Comparison of ENCODE assay signal across 9 cellular contexts in genomic region chr12:90854136-90854689, GRCh38.
DNase-seq lines count a peak whose midpoint lies in the region; ATAC-seq and TF ChIP-seq lines count a peak whose summit lies in the region.
"Had no signal": no experiment of that assay in that cellular context is flagged by ENCODE, and none has a peak within 500 bp of the region (broad histone marks: within the 10 kb centered on the region; RNA-seq: fewer than 3 reads in every experiment).

No MANE protein-coding gene starts in this region.

- no TSS peak for BruUV-seq in HCT116 (replicated peaks; lab: Mats Ljungman, UMichigan)

- no peaks in the 10 kb centered on the region for H3K9me2 ChIP-seq in HCT116 (ENCODE audit: insufficient read depth)

- peak overlapping the region; percentile 9 for H2AFZ ChIP-seq in HCT116 (ENCODE audit: low read depth, low read length, poor library complexity, severe bottlenecking)

- H3K27ac Mint-ChIP-seq in stimulated activated naive B cell treated with anti-CD40 and anti-IgM and Interleukin-4, amounts not matched to agents 10 μg/mL and 1 μg/mL and 100 μg/mL, for 72 hours: no peak overlapping the region

- peak; percentile 61 for TF ChIP-seq RAD21 in HCT116 (IDR thresholded peaks at IDR 0.05; ENCODE audit: low read depth)

- no peak overlapping the region for H3K9ac ChIP-seq in HCT116 (ENCODE audit: low read length)

- H3K36me3 Mint-ChIP-seq in stimulated activated naive B cell treated with anti-CD40 and anti-IgM and Interleukin-4, amounts not matched to agents 10 μg/mL and 1 μg/mL and 100 μg/mL, for 72 hours: no peaks in the 10 kb centered on the region

- H3K4me3 ChIP-seq in AG04449 (ENCODE audit: low read depth, low read length): no peak overlapping the region
- H3K4me3 ChIP-seq in HCT116 (replicated peaks in 1 of 2; ENCODE audit: low read depth in 1 of 2, low read length in 2 of 2): no peak overlapping the region
- no peak overlapping the region for H3K4me3 ChIP-seq in WERI-Rb-1 (ENCODE audit: low read depth, low read length)
- H3K4me3 ChIP-seq in right atrium auricular region: no peak overlapping the region
- no peak overlapping the region for H3K4me3 ChIP-seq in aorta (ENCODE audit: low read length in 2 of 2)

- H3K9me3 Mint-ChIP-seq in stimulated activated naive B cell treated with anti-CD40 and anti-IgM and Interleukin-4, amounts not matched to agents 10 μg/mL and 1 μg/mL and 100 μg/mL, for 72 hours: no peaks in the 10 kb centered on the region

- no peaks in the 10 kb centered on the region for H3K36me3 ChIP-seq in HCT116 (ENCODE audit: control insufficient read depth in 1 of 2, insufficient read depth in 2 of 2, low read length in 2 of 2)
- H3K36me3 ChIP-seq in WERI-Rb-1: no peaks in the 10 kb centered on the region
- no peaks in the 10 kb centered on the region for H3K36me3 ChIP-seq in right atrium auricular region
- no peaks in the 10 kb centered on the region for H3K36me3 ChIP-seq in aorta (ENCODE audit: control insufficient read depth in 1 of 2, insufficient read depth in 2 of 2, low read length in 1 of 2)
- H3K36me3 ChIP-seq: neutrophil had no signal

- peak overlapping the region; percentile 25; the same call in 1 of the 2 replicates for H3K4me2 ChIP-seq in HCT116 (ENCODE audit: low read length)

- DNase-seq in AG04449 (ENCODE audit: low read depth, low spot score) (peak; percentile 12), GM03348 (ENCODE audit: low spot score) (peak; percentile 56), HCT116 (ENCODE audit: low read depth, low spot score) (peak; percentile 36), NCI-H1105 (lab: John Stamatoyannopoulos, UW) (peak; percentile 51), WERI-Rb-1 (peak; percentile 38), right atrium auricular region (ENCODE audit: low spot score) (no peak), aorta (no peak)
- DNase-seq in stimulated activated naive B cell treated with anti-CD40 and anti-IgM and Interleukin-4, amounts not matched to agents 10 μg/mL and 1 μg/mL and 100 μg/mL, for 72 hours: no peak

- H4K20me1 ChIP-seq in HCT116 (ENCODE audit: insufficient read depth): no peaks in the 10 kb centered on the region

- RAD21 ChIA-PET in HCT116 (lab: Charles Lee; ENCODE audit: low non-redundant PET in 1 of 2, low total read pairs in 2 of 2, uncharacterized antibody in 2 of 2, unreplicated experiment in 2 of 2): no interaction called here

- intact Hi-C loops in HCT116 (cut with micrococcal nuclease) (no loop called here), aorta (cut with DNase I) (no loop called here)

- H3K27ac ChIP-seq in HCT116 (ENCODE audit: low read depth, low read length): no peak overlapping the region
- H3K27ac ChIP-seq in WERI-Rb-1: no peak overlapping the region
- H3K27ac ChIP-seq in right atrium auricular region: no peak overlapping the region
- no peak overlapping the region for H3K27ac ChIP-seq in aorta (ENCODE audit: low read depth in 1 of 2, low read length in 2 of 2)
- H3K27ac ChIP-seq: neutrophil had no signal

- H3K27me3 ChIP-seq in HCT116 (ENCODE audit: insufficient read depth, low read length) (no peaks in the 10 kb centered on the region), WERI-Rb-1 (ENCODE audit: insufficient read depth, low read depth, severe bottlenecking) (no peaks in the 10 kb centered on the region), right atrium auricular region (no peaks in the 10 kb centered on the region), aorta (ENCODE audit: control insufficient read depth in 1 of 2, insufficient read depth in 2 of 2, low read length in 1 of 2) (no peaks in the 10 kb centered on the region)
- H3K27me3 ChIP-seq: neutrophil had no signal

- H3K9me3 ChIP-seq in HCT116 (ENCODE audit: control insufficient read depth in 1 of 2, insufficient read depth in 1 of 2, low read depth in 1 of 2, low read length in 2 of 2) (no peaks in the 10 kb centered on the region), WERI-Rb-1 (ENCODE audit: severe bottlenecking) (no peaks in the 10 kb centered on the region), right atrium auricular region (no peaks in the 10 kb centered on the region), aorta (ENCODE audit: control insufficient read depth, low read length) (no peaks in the 10 kb centered on the region)
- H3K9me3 ChIP-seq: neutrophil had no signal

- H3K4me1 ChIP-seq in HCT116 (ENCODE audit: control insufficient read depth in 1 of 2, insufficient read depth in 2 of 2, low read length in 2 of 2): no peaks in the 10 kb centered on the region
- peaks cover 0 to 4% of the 10 kb centered on the region in 2 donors for H3K4me1 ChIP-seq in right atrium auricular region
- no peaks in the 10 kb centered on the region for H3K4me1 ChIP-seq in aorta (ENCODE audit: control insufficient read depth in 1 of 2, insufficient read depth in 2 of 2, low read length in 2 of 2)

- POLR2A ChIA-PET in AG04449 (lab: Yijun Ruan, JAX) (no interaction called here), HCT116 (lab: Charles Lee) (interaction anchor here (0.6 kb wide), 1 partner anchor 14 kb away, joined by 3 read pairs; no protein-coding TSS in a partner anchor)

- CTCF ChIA-PET in AG04449 (lab: Yijun Ruan, JAX): interaction anchor here (0.6 to 2.7 kb wide), 29 partner anchors 10 to 1311 kb away, joined by 3 to 43 read pairs (median 4); no protein-coding TSS in a partner anchor
- CTCF ChIA-PET in HCT116 (lab: Charles Lee): interaction anchor here (0.8 to 1.6 kb wide), 6 partner anchors 8 to 87 kb away, joined by 3 to 7 read pairs (median 4); no protein-coding TSS in a partner anchor

- H3K27me3 Mint-ChIP-seq in stimulated activated naive B cell treated with anti-CD40 and anti-IgM and Interleukin-4, amounts not matched to agents 10 μg/mL and 1 μg/mL and 100 μg/mL, for 72 hours: no peaks in the 10 kb centered on the region

- 26 to 28% methylated on average over 8 of the region's 8 CpGs for WGBS in aorta, 2 donors

- no peaks in the 10 kb centered on the region for H3K79me2 ChIP-seq in HCT116 (ENCODE audit: insufficient read depth, low read length)

- TF ChIP-seq CTCF in AG04449 (IDR thresholded peaks at IDR 0.05; ENCODE audit: insufficient read depth, low read length, missing control alignments) (peak; percentile 64), HCT116 (IDR thresholded peaks at IDR 0.05 in 2 of 3, conservative IDR thresholded peaks at IDR 0.05 in 1 of 3; ENCODE audit: borderline replicate concordance in 1 of 3, insufficient read depth in 1 of 3, low read depth in 2 of 3, low read length in 2 of 3) (peak; percentile 35 to 79 (median 72); a peak in 5 of 6 replicates), WERI-Rb-1 (IDR thresholded peaks at IDR 0.05; ENCODE audit: low read depth, low read length) (peak; percentile 55), right atrium auricular region (IDR thresholded peaks at IDR 0.05) (peak; percentile 59 to 76)

- no peak for TF ChIP-seq POLR2A in HCT116 (IDR thresholded peaks at IDR 0.05; ENCODE audit: borderline replicate concordance, extremely low read depth, insufficient read depth, insufficient read length)

- peaks cover 0 to 2% of the 10 kb centered on the region in 2 donors for H3K4me1 Mint-ChIP-seq in stimulated activated naive B cell treated with anti-CD40 and anti-IgM and Interleukin-4, amounts not matched to agents 10 μg/mL and 1 μg/mL and 100 μg/mL, for 72 hours

- ATAC-seq in HCT116: peak; percentile 81
- peak; percentile 57 to 61 for ATAC-seq in stimulated activated naive B cell treated with anti-CD40 and anti-IgM and Interleukin-4, amounts not matched to agents 10 μg/mL and 1 μg/mL and 100 μg/mL, for 72 hours (replicated peaks)
- no peak for ATAC-seq in aorta (ENCODE audit: low FRiP score)

- H3K4me3 Mint-ChIP-seq in stimulated activated naive B cell treated with anti-CD40 and anti-IgM and Interleukin-4, amounts not matched to agents 10 μg/mL and 1 μg/mL and 100 μg/mL, for 72 hours: no peak overlapping the region

TF ChIP-seq in HCT116, 20 proteins besides CTCF, POLR2A, EP300 and RAD21:
- peak; percentile 96 for TF ChIP-seq SRF (IDR thresholded peaks at IDR 0.05; ENCODE audit: low read depth)
- TF ChIP-seq SP1 (IDR thresholded peaks at IDR 0.05; ENCODE audit: low read depth): no peak

Comparison
In these comparisons a context has a peak if more than half of its experiments do, and no peak if none do; other contexts are left out.
1. DNase-seq: peak in AG04449 (single experiment), GM03348 (single experiment), HCT116 (single experiment), NCI-H1105 (single experiment) and WERI-Rb-1 (single experiment); none in right atrium auricular region (single experiment), stimulated activated naive B cell treated with anti-CD40 and anti-IgM and Interleukin-4, amounts not matched to agents 10 μg/mL and 1 μg/mL and 100 μg/mL, for 72 hours (single experiment) and aorta (0 of 2).
2. Peak in every context shown above with its lines, with median percentiles within 50 percentile points of each other: CTCF ChIP-seq.